In the genomic region with DNA sequence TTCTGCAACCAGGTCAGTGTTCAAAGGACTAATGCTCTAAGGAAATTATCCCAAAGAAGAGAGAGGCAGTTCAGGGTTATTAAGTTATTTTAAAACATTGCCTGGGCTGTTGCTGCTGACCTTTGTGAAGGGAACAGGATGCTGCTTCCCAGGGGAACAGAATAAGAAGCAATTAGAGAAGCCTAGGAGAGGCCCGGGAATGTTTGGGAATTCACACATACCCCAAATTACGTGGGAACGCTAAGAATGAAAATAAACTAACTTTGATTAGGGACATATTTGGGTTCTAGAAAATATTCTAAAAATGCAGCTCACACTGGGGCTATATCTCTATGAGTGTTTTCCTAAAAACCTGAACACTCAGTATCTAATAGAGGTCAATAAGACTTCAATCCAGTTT, we compare ENCODE assay signal across 19 cellular contexts.
DNase-seq lines count a peak whose midpoint lies in the region; ATAC-seq and TF ChIP-seq lines count a peak whose summit lies in the region.
"Had no signal": no experiment of that assay in that cellular context is flagged by ENCODE, and none has a peak within 500 bp of the region (broad histone marks: within the 10 kb centered on the region; RNA-seq: fewer than 3 reads in every experiment).

No MANE protein-coding gene starts in this region.

- peaks cover 24% of the 10 kb centered on the region for H3K9me3 Mint-ChIP-seq in nephron
- H3K9me3 Mint-ChIP-seq: activated CD8-positive, alpha-beta T cell treated with anti-CD3 and anti-CD28 coated beads for 36 hours; activated naive CD8-positive, alpha-beta T cell treated with anti-CD3 and anti-CD28 coated beads, Interleukin-2, amount 50 U/mL, for 24 hours had no signal

- no peak overlapping the region for H3K4me3 Mint-ChIP-seq in nephron
- H3K4me3 Mint-ChIP-seq: activated CD8-positive, alpha-beta T cell treated with anti-CD3 and anti-CD28 coated beads for 36 hours; activated naive CD8-positive, alpha-beta T cell treated with anti-CD3 and anti-CD28 coated beads, Interleukin-2, amount 50 U/mL, for 24 hours; neural crest cell had no signal

- H3K9me3 ChIP-seq in tibial nerve: no peaks in the 10 kb centered on the region
- H3K9me3 ChIP-seq: Caco-2 had no signal

- H3K27me3 ChIP-seq in tibial nerve: no peaks in the 10 kb centered on the region

- H3K4me3 ChIP-seq in AG04449 (ENCODE audit: low read depth, low read length) (no peak overlapping the region), tibial nerve (no peak overlapping the region)
- H3K4me3 ChIP-seq: PC-9 had no signal

- H3K27ac ChIP-seq in tibial nerve: peak overlapping the region in 2 of 4 donors; percentile 67 to 68
- H3K27ac ChIP-seq: PC-9 had no signal

- ATAC-seq in HG02852 (IDR thresholded peaks at IDR 0.05; ENCODE audit: unreplicated experiment): no peak
- no peak for ATAC-seq in GM18505 (IDR thresholded peaks at IDR 0.05; ENCODE audit: unreplicated experiment)
- ATAC-seq: activated CD8-positive, alpha-beta T cell treated with anti-CD3 and anti-CD28 coated beads for 36 hours; activated naive CD8-positive, alpha-beta T cell treated with anti-CD3 and anti-CD28 coated beads, Interleukin-2, amount 50 U/mL, for 24 hours; HCT116; HepG2 had no signal

- peak in 1 of 2 donors; percentile 53 for TF ChIP-seq EP300 in tibial nerve (IDR thresholded peaks at IDR 0.05)

- H3K27ac Mint-ChIP-seq in nephron: peak overlapping the region in 2 of 3 experiments; percentile 25 to 90
- H3K27ac Mint-ChIP-seq: activated CD8-positive, alpha-beta T cell treated with anti-CD3 and anti-CD28 coated beads for 36 hours; activated naive CD8-positive, alpha-beta T cell treated with anti-CD3 and anti-CD28 coated beads, Interleukin-2, amount 50 U/mL, for 24 hours had no signal

- TF ChIP-seq CTCF in AG04449 (IDR thresholded peaks at IDR 0.05; ENCODE audit: insufficient read depth, low read length, missing control alignments) (no peak), nephron (IDR thresholded peaks at IDR 0.05; ENCODE audit: unreplicated experiment in 3 of 3) (no peak), tibial nerve (IDR thresholded peaks at IDR 0.05) (no peak)

- 0 to 12% methylated on average over 3 of the region's 3 CpGs for WGBS in tibial nerve, 2 donors

- POLR2A ChIA-PET in AG04449 (lab: Yijun Ruan, JAX): no interaction called here

- peak; percentile 58 for DNase-seq in AG04449 (ENCODE audit: low read depth, low spot score)
- peak; percentile 7 for DNase-seq in RPMI7951 (ENCODE audit: low read depth)
- DNase-seq in fibroblast of peridontal ligament (ENCODE audit: extremely low read depth): peak; percentile 78
- DNase-seq in tibial nerve (ENCODE audit: low spot score in 2 of 2): no peak
- DNase-seq in DMS153 (lab: John Stamatoyannopoulos, UW): no peak
- DNase-seq: activated CD8-positive, alpha-beta T cell treated with anti-CD3 and anti-CD28 coated beads for 36 hours; activated naive CD8-positive, alpha-beta T cell treated with anti-CD3 and anti-CD28 coated beads, Interleukin-2, amount 50 U/mL, for 24 hours; Caco-2; hippocampal formation; NCI-H187 treated with DMSO at 0.1 percent for 48 hours; NCI-H510A treated with DMSO at 0.1 percent for 48 hours; PC-9; stimulated activated CD4-positive, alpha-beta T cell treated with anti-CD3 and anti-CD28 coated beads, Interleukin-4, amount 100 ng/mL, for 4 hours had no signal

- TF ChIP-seq POLR2A in tibial nerve (IDR thresholded peaks at IDR 0.05): no peak
- no peak for TF ChIP-seq POLR2A in GM18505 (IDR thresholded peaks at IDR 0.05; ENCODE audit: borderline replicate concordance, extremely low read depth, insufficient read depth, insufficient read length)

- peaks cover 7% of the 10 kb centered on the region for H3K4me1 Mint-ChIP-seq in nephron
- H3K4me1 Mint-ChIP-seq: activated naive CD8-positive, alpha-beta T cell treated with anti-CD3 and anti-CD28 coated beads, Interleukin-2, amount 50 U/mL, for 24 hours had no signal

- CTCF ChIA-PET in AG04449 (lab: Yijun Ruan, JAX): interaction anchor here (1.0 to 1.5 kb wide), 2 partner anchors 18 to 22 kb away, joined by 3 read pairs; no protein-coding TSS in a partner anchor

- H3K36me3 Mint-ChIP-seq in nephron (ENCODE audit: low read depth): no peaks in the 10 kb centered on the region

- H3K27me3 Mint-ChIP-seq in nephron (ENCODE audit: low read depth): no peaks in the 10 kb centered on the region
- H3K27me3 Mint-ChIP-seq: activated CD8-positive, alpha-beta T cell treated with anti-CD3 and anti-CD28 coated beads for 36 hours; activated naive CD8-positive, alpha-beta T cell treated with anti-CD3 and anti-CD28 coated beads, Interleukin-2, amount 50 U/mL, for 24 hours had no signal

- H3K36me3 ChIP-seq in tibial nerve: no peaks in the 10 kb centered on the region

- H3K4me1 ChIP-seq in tibial nerve: peaks cover 0 to 17% (median 0%) of the 10 kb centered on the region in 4 donors

Comparison
In these comparisons a context has a peak if more than half of its experiments do, and no peak if none do; other contexts are left out.
1. DNase-seq: peak in AG04449 (single experiment), RPMI7951 (single experiment) and fibroblast of peridontal ligament (single experiment); none in tibial nerve (0 of 2) and DMS153 (single experiment).